8 cellular contexts compared by ENCODE assay signal in genomic region chr7:98646465-98646864, GRCh38. TPM values are rescaled to one million over a fixed set of nuclear protein-coding genes. Genes with fewer than 3 reads are reported as not detected.
"Had no signal": no experiment of that assay in that cellular context is flagged by ENCODE, and none has a peak within 500 bp of the region (broad histone marks: within the 10 kb centered on the region; RNA-seq: fewer than 3 reads in every experiment).

No MANE protein-coding gene starts in this region.

- DNase-seq: GDM1, GF-D8 had no signal

- H3K4me3 ChIP-seq: GM12878 had no signal

- ATAC-seq: GM12878 had no signal

- FAIRE-seq: G401.6, GM12878, GM12891, GM12892, GM18507, GM19239 had no signal

RNA-seq across cellular contexts. Expression of gene NPTX2, which starts 29.4 kb away (rescaled TPM):
- total RNA-seq: GM12878 had no signal
